1 cellular context compared by ENCODE assay signal in the genomic region with DNA sequence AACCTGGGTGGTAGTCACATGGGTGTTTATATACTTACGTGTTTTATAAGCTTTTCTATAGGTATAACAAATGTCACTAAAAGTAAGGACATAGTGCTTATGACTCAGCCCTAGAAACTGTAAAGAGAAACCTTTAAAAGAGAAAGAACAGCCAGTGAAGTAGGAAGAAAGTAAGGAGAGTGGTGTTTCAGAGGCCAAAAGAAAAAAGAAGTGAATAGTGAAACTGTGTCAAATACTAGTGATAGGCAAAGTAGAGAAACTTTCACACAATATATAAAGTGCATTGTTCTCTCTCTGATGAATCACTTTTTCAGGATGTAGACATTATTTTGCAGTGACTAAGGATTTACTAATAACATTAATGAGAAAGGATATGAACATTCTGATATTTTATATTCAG.
TF ChIP-seq lines count a peak whose summit lies in the region.

No MANE protein-coding gene starts in this region.

TF ChIP-seq in IMR-90, 13 proteins besides CTCF, POLR2A, EP300 and RAD21 (continued from another document):
- TF ChIP-seq, protein P1, sequence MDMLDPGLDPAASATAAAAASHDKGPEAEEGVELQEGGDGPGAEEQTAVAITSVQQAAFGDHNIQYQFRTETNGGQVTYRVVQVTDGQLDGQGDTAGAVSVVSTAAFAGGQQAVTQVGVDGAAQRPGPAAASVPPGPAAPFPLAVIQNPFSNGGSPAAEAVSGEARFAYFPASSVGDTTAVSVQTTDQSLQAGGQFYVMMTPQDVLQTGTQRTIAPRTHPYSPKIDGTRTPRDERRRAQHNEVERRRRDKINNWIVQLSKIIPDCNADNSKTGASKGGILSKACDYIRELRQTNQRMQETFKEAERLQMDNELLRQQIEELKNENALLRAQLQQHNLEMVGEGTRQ (IDR thresholded peaks at IDR 0.05; ENCODE audit: low read depth, low read length) = no peak
- TF ChIP-seq FOS (IDR thresholded peaks at IDR 0.05; ENCODE audit: low read depth, low read length) (no peak), BHLHE40 (IDR thresholded peaks at IDR 0.05; ENCODE audit: low read depth, low read length) (no peak), NFE2L2 (IDR thresholded peaks at IDR 0.05; ENCODE audit: low read depth, low read length) (no peak), CHD1 (IDR thresholded peaks at IDR 0.05; ENCODE audit: low read depth, low read length) (no peak), MXI1 (IDR thresholded peaks at IDR 0.05; ENCODE audit: borderline replicate concordance, low read depth, low read length) (no peak), RCOR1 (IDR thresholded peaks at IDR 0.05; ENCODE audit: insufficient replicate concordance, low read length) (no peak), RFX5 (IDR thresholded peaks at IDR 0.05; ENCODE audit: low read depth, low read length) (no peak), MAFK (IDR thresholded peaks at IDR 0.05; ENCODE audit: low read depth, low read length) (no peak), CEBPB (IDR thresholded peaks at IDR 0.05; ENCODE audit: low read depth, low read length) (no peak)
- TF ChIP-seq, protein P2, sequence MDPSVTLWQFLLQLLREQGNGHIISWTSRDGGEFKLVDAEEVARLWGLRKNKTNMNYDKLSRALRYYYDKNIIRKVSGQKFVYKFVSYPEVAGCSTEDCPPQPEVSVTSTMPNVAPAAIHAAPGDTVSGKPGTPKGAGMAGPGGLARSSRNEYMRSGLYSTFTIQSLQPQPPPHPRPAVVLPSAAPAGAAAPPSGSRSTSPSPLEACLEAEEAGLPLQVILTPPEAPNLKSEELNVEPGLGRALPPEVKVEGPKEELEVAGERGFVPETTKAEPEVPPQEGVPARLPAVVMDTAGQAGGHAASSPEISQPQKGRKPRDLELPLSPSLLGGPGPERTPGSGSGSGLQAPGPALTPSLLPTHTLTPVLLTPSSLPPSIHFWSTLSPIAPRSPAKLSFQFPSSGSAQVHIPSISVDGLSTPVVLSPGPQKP (IDR thresholded peaks at IDR 0.05; ENCODE audit: borderline replicate concordance, low read depth, low read length) = no peak
TF ChIP-seq in IMR-90: peak in this region for 0.
